Comparison of ENCODE assay signal across 8 cellular contexts in genomic region chr4:2262145-2262943, GRCh38. TPM values are rescaled to one million over a fixed set of nuclear protein-coding genes. Genes with fewer than 3 reads are reported as not detected.
DNase-seq lines count a peak whose midpoint lies in the region; ATAC-seq, FAIRE-seq and TF ChIP-seq lines count a peak whose summit lies in the region.

No MANE protein-coding gene starts in this region.

- no peak overlapping the region for H3K27ac Mint-ChIP-seq in activated CD4-positive, alpha-beta T cell treated with anti-CD3 and anti-CD28 coated beads for 36 hours

- peak overlapping the region; percentile 72 for H3K4me3 ChIP-seq in BE2C (ENCODE audit: low read depth, low read length)
- peak overlapping the region; percentile 91 for H3K4me3 ChIP-seq in choroid plexus epithelial cell (ENCODE audit: low read depth, low read length)
- peak overlapping the region; percentile 46 for H3K4me3 ChIP-seq in kidney epithelial cell (ENCODE audit: low read depth, low read length)

- no peaks in the 10 kb centered on the region for H3K9me3 ChIP-seq in BE2C

- H3K9me3 Mint-ChIP-seq in activated CD4-positive, alpha-beta T cell treated with anti-CD3 and anti-CD28 coated beads for 36 hours (ENCODE audit: low read depth): no peaks in the 10 kb centered on the region

- POLR2A ChIA-PET in activated CD4-positive, alpha-beta T cell treated with anti-CD3 and anti-CD28 coated beads for 36 hours (lab: Charles Lee): interaction anchor here (0.6 to 1.0 kb wide), 7 partner anchors 18 to 274 kb away, joined by 3 to 15 read pairs (median 3); partner anchors contain the start of genes CFAP99, FAM193A, HAUS3 and POLN

- H3K4me3 Mint-ChIP-seq in activated CD4-positive, alpha-beta T cell treated with anti-CD3 and anti-CD28 coated beads for 36 hours: peak overlapping the region; percentile 61

- no peak for TF ChIP-seq CTCF in BE2C (IDR thresholded peaks at IDR 0.05; ENCODE audit: low read depth, low read length)
- TF ChIP-seq CTCF in choroid plexus epithelial cell (conservative IDR thresholded peaks at IDR 0.05; ENCODE audit: low read depth, low read length): no peak
- no peak for TF ChIP-seq CTCF in kidney epithelial cell (IDR thresholded peaks at IDR 0.05; ENCODE audit: insufficient read depth, low read length, poor library complexity, severe bottlenecking)

- peak; percentile 97 for FAIRE-seq in GM19239 (lab: Jason Lieb, UNC)

- ATAC-seq in HG03442 (IDR thresholded peaks at IDR 0.05; ENCODE audit: unreplicated experiment): peak; percentile 86
- peak; percentile 96 for ATAC-seq in activated CD4-positive, alpha-beta T cell treated with anti-CD3 and anti-CD28 coated beads for 36 hours

- DNase-seq in BE2C (peak; percentile 99), GM19239 (ENCODE audit: insufficient read length, low spot score) (peak; percentile 99), NCI-H510A treated with DMSO at 0.1 percent for 48 hours (lab: John Stamatoyannopoulos, UW) (peak; percentile 93), choroid plexus epithelial cell (ENCODE audit: low read depth) (peak; percentile 100), kidney epithelial cell (ENCODE audit: low read depth) (peak; percentile 97)
- DNase-seq in activated CD4-positive, alpha-beta T cell treated with anti-CD3 and anti-CD28 coated beads for 36 hours: peak; percentile 99
- DNase-seq in stimulated activated CD4-positive, alpha-beta T cell treated with anti-CD3 and anti-CD28 coated beads, Interleukin-15, amount 100 ng/mL, for 24 hours: peak; percentile 98

- H3K36me3 ChIP-seq in BE2C: peaks cover 20% of the 10 kb centered on the region
- H3K36me3 ChIP-seq in kidney epithelial cell (ENCODE audit: control insufficient read depth, insufficient read depth, low read length): no peaks in the 10 kb centered on the region

- CTCF ChIA-PET in activated CD4-positive, alpha-beta T cell treated with anti-CD3 and anti-CD28 coated beads for 36 hours (lab: Charles Lee): interaction anchor here (0.6 to 1.2 kb wide), 7 partner anchors 13 to 207 kb away, joined by 3 to 4 read pairs (median 3); partner anchors contain the start of gene RNF4

- H3K27me3 ChIP-seq in BE2C: no peaks in the 10 kb centered on the region
- no peaks in the 10 kb centered on the region for H3K27me3 ChIP-seq in kidney epithelial cell (ENCODE audit: control insufficient read depth, insufficient read depth, low read length)

- H3K36me3 Mint-ChIP-seq in activated CD4-positive, alpha-beta T cell treated with anti-CD3 and anti-CD28 coated beads for 36 hours (ENCODE audit: low read depth): no peaks in the 10 kb centered on the region

- no peaks in the 10 kb centered on the region for H3K4me1 ChIP-seq in BE2C

- H3K4me1 Mint-ChIP-seq in activated CD4-positive, alpha-beta T cell treated with anti-CD3 and anti-CD28 coated beads for 36 hours: peaks cover 2% of the 10 kb centered on the region

- intact Hi-C loops in activated CD4-positive, alpha-beta T cell treated with anti-CD3 and anti-CD28 coated beads for 36 hours (cut with DNase I, micrococcal nuclease): loop anchor here (1.0 to 5.0 kb wide), 19 partner anchors 20 to 812 kb away; partner anchors contain the start of genes HAUS3 (in 2 of the 2), POLN (in 2 of the 2), RNF4 (in 2 of the 2) and ADD1 (in 1 of the 2)

- no peaks in the 10 kb centered on the region for H3K27me3 Mint-ChIP-seq in activated CD4-positive, alpha-beta T cell treated with anti-CD3 and anti-CD28 coated beads for 36 hours

RNA-seq across cellular contexts. Expression of gene MXD4, which starts 0.4 kb away (rescaled TPM):
- 37.7 TPM for polyA plus RNA-seq in BE2C (2012; ENCODE audit: insufficient read depth, insufficient read length, low read depth)
- 1 to 10 TPM; 1.6 to 2.3 TPM for total RNA-seq in activated CD4-positive, alpha-beta T cell treated with anti-CD3 and anti-CD28 coated beads for 36 hours
- 31.8 and 36.7 TPM in 2 replicates for total RNA-seq in kidney epithelial cell

RNA-seq across cellular contexts. Expression of gene HAUS3, which starts 20.4 kb away (rescaled TPM):
- 9.0 TPM for polyA plus RNA-seq in BE2C (2012; ENCODE audit: insufficient read depth, insufficient read length, low read depth)
- total RNA-seq in activated CD4-positive, alpha-beta T cell treated with anti-CD3 and anti-CD28 coated beads for 36 hours: 10 to 100 TPM; 14.6 to 18.6 TPM
- 9.2 and 13.3 TPM in 2 replicates for total RNA-seq in kidney epithelial cell

RNA-seq across cellular contexts. Expression of gene POLN, which starts 20.4 kb away (rescaled TPM):
- polyA plus RNA-seq in BE2C (2012; ENCODE audit: insufficient read depth, insufficient read length, low read depth): 0.93 TPM
- 1 to 10 TPM; 2.3 to 3.2 TPM for total RNA-seq in activated CD4-positive, alpha-beta T cell treated with anti-CD3 and anti-CD28 coated beads for 36 hours
- total RNA-seq in kidney epithelial cell: 0.07 and 0.38 TPM in 2 replicates

Comparison
In these comparisons a context has a peak if more than half of its experiments do, and no peak if none do; other contexts are left out.
1. Peak in every context shown above with its lines: DNase-seq, ATAC-seq and H3K4me3 ChIP-seq.